In the genomic region with DNA sequence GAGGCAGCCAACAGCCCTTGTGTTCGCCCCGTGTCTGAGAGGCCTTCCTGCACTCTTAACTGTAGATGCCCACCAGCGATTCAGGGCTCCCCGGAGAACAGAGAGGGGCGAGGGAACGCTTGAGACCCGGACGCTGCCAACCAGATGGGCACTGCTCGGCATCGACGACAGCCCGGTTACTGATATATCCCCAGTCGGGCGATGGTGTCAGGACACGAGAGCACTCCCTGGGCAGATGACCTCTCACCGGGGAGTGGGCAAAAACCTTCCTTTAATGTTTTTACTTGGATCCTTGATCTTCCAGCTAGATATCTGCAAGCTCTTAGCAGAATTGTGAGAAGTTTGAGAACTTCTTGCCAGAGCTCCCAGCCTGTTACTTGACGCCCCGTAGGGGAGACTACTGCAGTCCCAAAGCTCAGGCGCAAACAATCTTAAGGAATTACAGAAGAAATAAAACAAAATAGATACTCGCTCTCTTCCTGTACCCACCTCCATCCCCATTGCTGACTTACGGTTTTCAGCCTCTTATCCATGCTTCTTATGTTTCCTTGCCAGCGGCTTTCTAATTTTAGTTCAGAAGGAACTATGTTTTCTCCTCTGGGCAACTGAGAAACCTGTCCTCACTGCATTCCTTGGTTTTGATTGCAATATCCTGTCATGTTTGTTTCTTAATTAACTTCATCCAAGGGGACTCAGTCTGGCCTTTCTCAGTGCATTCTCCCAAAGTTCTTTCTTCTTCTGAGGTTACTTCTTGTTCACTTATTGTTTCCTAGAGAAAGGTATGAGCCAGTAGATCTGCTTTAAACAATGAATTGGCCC, we compare ENCODE assay signal across 8 cellular contexts. TPM values are rescaled to one million over a fixed set of nuclear protein-coding genes. Genes with fewer than 3 reads are reported as not detected.
A peak's percentile ranks its signal among the peaks of the same experiment; 100 is the strongest.
DNase-seq lines count a peak whose midpoint lies in the region; ATAC-seq, FAIRE-seq and TF ChIP-seq lines count a peak whose summit lies in the region.

No MANE protein-coding gene starts in this region.

- peak overlapping the region; percentile 87 for H3K9ac ChIP-seq in HUES6 (ENCODE audit: low read length)
- peak overlapping the region; percentile 97 for H3K9ac ChIP-seq in GM12878 (ENCODE audit: control insufficient read depth, insufficient read depth, low read length)

- in situ Hi-C loops in GM12878 (cut with MboI) = no loop called here

- no peak for TF ChIP-seq CTCF in C4-2B (conservative IDR thresholded peaks at IDR 0.05)
- TF ChIP-seq CTCF in GM12878 (IDR thresholded peaks at IDR 0.05 in 2 of 3, conservative IDR thresholded peaks at IDR 0.05 in 1 of 3; ENCODE audit: control insufficient read depth in 2 of 3, extremely low read depth in 1 of 3, insufficient read depth in 1 of 3, low read depth in 3 of 3, low read length in 3 of 3) = no peak
- TF ChIP-seq CTCF in lower lobe of right lung (IDR thresholded peaks at IDR 0.05) = no peak
- TF ChIP-seq CTCF in upper lobe of left lung (IDR thresholded peaks at IDR 0.05) = no peak

- no peak for FAIRE-seq in GM12878 (lab: Jason Lieb, UNC)

- H4K20me1 ChIP-seq in GM12878 (ENCODE audit: control insufficient read depth, insufficient read depth) = no peaks in the 10 kb centered on the region

- TF ChIP-seq RAD21 in GM12878 (IDR thresholded peaks at IDR 0.05; ENCODE audit: insufficient read depth, low read depth, low read length) = no peak

- peak overlapping the region; percentile 52 for H2AFZ ChIP-seq in GM12878 (ENCODE audit: control insufficient read depth, low read depth, low read length)

- SMC1A ChIA-PET in GM12878 (lab: Charles Lee; ENCODE audit: uncharacterized antibody, unreplicated experiment) = interaction anchor here (1.0 to 3.2 kb wide), 3 partner anchors 45 to 121 kb away, joined by 4 to 10 read pairs (median 5); partner anchors contain the start of gene PNPO

- peaks cover 21% of the 10 kb centered on the region for H3K79me2 ChIP-seq in GM12878 (ENCODE audit: control insufficient read depth, insufficient read depth, low read length)

- peak overlapping the region; percentile 53 for H3K4me2 ChIP-seq in GM12878 (ENCODE audit: control insufficient read depth, insufficient read depth)

- RAD21 ChIA-PET in GM12878 (lab: Charles Lee; ENCODE audit: unreplicated experiment) = no interaction called here

- POLR2A ChIA-PET in GM12878 (lab: Charles Lee) = interaction anchor here (0.6 to 1.0 kb wide), 2 partner anchors 74 to 495 kb away, joined by 3 to 5 read pairs; partner anchors contain the start of gene CDK5RAP3

- WGBS in GM12878 (ENCODE audit: insufficient coverage, insufficient replicate concordance, low lambda C conversion rate, missing lambda C conversion rate) = under 1% methylated on average over 22 of the region's 22 CpGs
- 2 to 3% methylated on average over 19 to 21 of the region's 22 CpGs for WGBS in upper lobe of left lung, 2 donors

- peak overlapping the region; percentile 81 for H3K4me3 ChIP-seq in HUES6 (ENCODE audit: low read depth, low read length)
- H3K4me3 ChIP-seq in GM12878 = peak overlapping the region; percentile 81
- peak overlapping the region; percentile 83 for H3K4me3 ChIP-seq in lower lobe of right lung
- H3K4me3 ChIP-seq in upper lobe of left lung = peak overlapping the region; percentile 64 to 81 (median 66)

- H3K27ac ChIP-seq in C4-2B (peak overlapping the region; percentile 91), HUES6 (ENCODE audit: low read depth, low read length) (peak overlapping the region; percentile 91), GM12878 (ENCODE audit: control insufficient read depth, insufficient read depth) (peak overlapping the region; percentile 92), lower lobe of right lung (peak overlapping the region; percentile 99), upper lobe of left lung (peak overlapping the region; percentile 98 to 100 (median 99))

- no peaks in the 10 kb centered on the region for H3K36me3 ChIP-seq in HUES6 (ENCODE audit: control insufficient read depth, insufficient read depth, low read length)
- peaks cover 0 to 6% of the 10 kb centered on the region in 2 experiments; a peak in 2 of 4 replicates for H3K36me3 ChIP-seq in GM12878 (ENCODE audit: control insufficient read depth in 2 of 2, insufficient read depth in 2 of 2, low read length in 1 of 2)
- H3K36me3 ChIP-seq in lower lobe of right lung = peaks cover 19% of the 10 kb centered on the region
- H3K36me3 ChIP-seq in upper lobe of left lung = peaks cover 0 to 10% (median 0%) of the 10 kb centered on the region in 4 donors

- H3K27me3 ChIP-seq in HUES6 (ENCODE audit: control insufficient read depth, insufficient read depth, low read length) (no peaks in the 10 kb centered on the region), GM12878 (replicated peaks in 1 of 2; ENCODE audit: control insufficient read depth in 2 of 2, insufficient read depth in 2 of 2, low read length in 1 of 2) (no peaks in the 10 kb centered on the region), lower lobe of right lung (ENCODE audit: low read depth) (no peaks in the 10 kb centered on the region), upper lobe of left lung (no peaks in the 10 kb centered on the region)

- H3K9me3 ChIP-seq in HUES6 (ENCODE audit: control insufficient read depth, insufficient read depth, low read depth, low read length) = no peaks in the 10 kb centered on the region
- H3K9me3 ChIP-seq in GM12878 (replicated peaks; ENCODE audit: control insufficient read depth, insufficient read depth, low read length) = no peaks in the 10 kb centered on the region
- H3K9me3 ChIP-seq in lower lobe of right lung = no peaks in the 10 kb centered on the region
- no peaks in the 10 kb centered on the region for H3K9me3 ChIP-seq in upper lobe of left lung

- H3K4me1 ChIP-seq in HUES6 (ENCODE audit: control insufficient read depth, insufficient read depth, low read length) = peaks cover 41% of the 10 kb centered on the region
- H3K4me1 ChIP-seq in GM12878 (ENCODE audit: control insufficient read depth, insufficient read depth, low read length) = peaks cover 9% of the 10 kb centered on the region
- H3K4me1 ChIP-seq in lower lobe of right lung = peaks cover 50% of the 10 kb centered on the region
- H3K4me1 ChIP-seq in upper lobe of left lung = peaks cover 22 to 40% (median 25%) of the 10 kb centered on the region in 4 donors

- TF ChIP-seq POLR2A in GM12878 (IDR thresholded peaks at IDR 0.05; ENCODE audit: low read depth, low read length) (no peak), upper lobe of left lung (IDR thresholded peaks at IDR 0.05) (peak in 1 of 4 donors; percentile 25)

- TF ChIP-seq EP300 in GM12878 (IDR thresholded peaks at IDR 0.05; ENCODE audit: borderline replicate concordance in 1 of 2, control insufficient read depth in 1 of 2, low read depth in 2 of 2, low read length in 2 of 2) (no peak), upper lobe of left lung (IDR thresholded peaks at IDR 0.05) (no peak)

- CTCF ChIA-PET in GM12878 (lab: Yijun Ruan, JAX) = interaction anchor here (0.9 to 1.0 kb wide), 5 partner anchors 45 to 121 kb away, joined by 3 to 7 read pairs (median 4); partner anchors contain the start of genes CDK5RAP3 and SCRN2

- ATAC-seq in GM12878 = no peak
- no peak for ATAC-seq in lower lobe of right lung
- no peak for ATAC-seq in upper lobe of left lung (ENCODE audit: low FRiP score in 2 of 2)
- no peak for ATAC-seq in HG02973 (IDR thresholded peaks at IDR 0.05; ENCODE audit: unreplicated experiment)
- no peak for ATAC-seq in HG02981 (IDR thresholded peaks at IDR 0.05; ENCODE audit: unreplicated experiment)

- DNase-seq in GM12878 (ENCODE audit: low read depth, low spot score) = no peak
- no peak for DNase-seq in lower lobe of right lung
- no peak for DNase-seq in upper lobe of left lung
- no peak for DNase-seq in GF-D8 (lab: John Stamatoyannopoulos, UW)

- intact Hi-C loops in GM12878 (cut with micrococcal nuclease; ENCODE audit: unreplicated experiment) = loop anchor here (1.0 kb wide), 1 partner anchor 248 kb away; the partner anchor contains the start of gene KPNB1
- intact Hi-C loops in lower lobe of right lung (cut with DNase I) = no loop called here

- no TSS peak for BruUV-seq in GM12878 (replicated peaks; lab: Mats Ljungman, UMichigan)

RNA-seq across cellular contexts. Expression of gene SP2, which starts 0.8 kb away (rescaled TPM):
- total RNA-seq in GM12878 (2013; cell fraction: nucleolus; rRNA removed) = 5.2 and 5.3 TPM in 2 replicates
- total RNA-seq in GM12878 (2014; rRNA removed) = 1.8 and 2.1 TPM in 2 replicates
- 1.6 TPM in 2 replicates for total RNA-seq in GM12878 (2014; rRNA removed; fragmentation: Illumina TruSeq; extraction: Trizol)
- 16.8 and 17.9 TPM in 2 replicates for total RNA-seq in GM12878 (2021)
- 8.5 TPM for polyA plus RNA-seq in GM12878 (2011; ENCODE audit: low read depth)
- 1.1 and 2.3 TPM in 2 replicates for polyA plus RNA-seq in GM12878 (2011; rRNA removed)
- 3.1 and 3.5 TPM in 2 replicates for polyA plus RNA-seq in GM12878 (2011; cell fraction: cytosol; rRNA removed)
- 5.9 and 11.4 TPM in 2 replicates for polyA plus RNA-seq in GM12878 (2011; cell fraction: nucleus; rRNA removed)
- 12.1 and 20.9 TPM in 2 replicates for polyA plus RNA-seq in GM12878 (2012)
- 12.9 and 19.1 TPM in 2 replicates for polyA plus RNA-seq in GM12878 (2014; fragmentation: Illumina TruSeq; extraction: Trizol)
- 1 to 10 TPM; 1.2 to 1.9 TPM for polyA plus RNA-seq in GM12878 (2014; fragmentation: Nextera tagmentation; extraction: Ambion mirVana)
- polyA plus RNA-seq in GM12878 (2014; rRNA removed) = 7.3 and 10.4 TPM in 2 replicates
- polyA plus RNA-seq in GM12878 (2016; fragmentation: Nextera tagmentation; extraction: Ambion mirVana) = 10 to 100 TPM; 17.6 to 18.0 TPM
- polyA minus RNA-seq in GM12878 (2011; rRNA and poly(A)+ RNA removed) = 2.8 and 3.5 TPM in 2 replicates
- 6.1 and 6.8 TPM in 2 replicates for polyA minus RNA-seq in GM12878 (2011; cell fraction: cytosol; rRNA and poly(A)+ RNA removed)
- polyA minus RNA-seq in GM12878 (2011; cell fraction: nucleus; rRNA and poly(A)+ RNA removed) = 0.85 and 2.0 TPM in 2 replicates
- 19.4 TPM for total RNA-seq in lower lobe of right lung
- total RNA-seq in upper lobe of left lung = 10 to 100 TPM in 3 of 6 donors, 1 to 10 TPM in 3; 7.6 to 19.4 (median 13.1) TPM

RNA-seq across cellular contexts. Expression of gene PNPO, which starts 44.5 kb away (rescaled TPM):
- 17.5 and 17.7 TPM in 2 replicates for total RNA-seq in GM12878 (2013; cell fraction: nucleolus; rRNA removed)
- total RNA-seq in GM12878 (2014; rRNA removed) = 43.4 and 45.9 TPM in 2 replicates
- total RNA-seq in GM12878 (2014; rRNA removed; fragmentation: Illumina TruSeq; extraction: Trizol) = 33.6 and 34.5 TPM in 2 replicates
- total RNA-seq in GM12878 (2021) = 47.9 and 52.6 TPM in 2 replicates
- polyA plus RNA-seq in GM12878 (2011; ENCODE audit: low read depth) = 8.7 TPM
- polyA plus RNA-seq in GM12878 (2011; rRNA removed) = 22.1 and 30.1 TPM in 2 replicates
- polyA plus RNA-seq in GM12878 (2011; cell fraction: cytosol; rRNA removed) = 33.5 and 36.9 TPM in 2 replicates
- 10.9 and 14.7 TPM in 2 replicates for polyA plus RNA-seq in GM12878 (2011; cell fraction: nucleus; rRNA removed)
- 9.9 and 11.5 TPM in 2 replicates for polyA plus RNA-seq in GM12878 (2012)
- polyA plus RNA-seq in GM12878 (2014; fragmentation: Illumina TruSeq; extraction: Trizol) = 40.1 and 41.3 TPM in 2 replicates
- 10 to 100 TPM; 13.9 to 32.3 TPM for polyA plus RNA-seq in GM12878 (2014; fragmentation: Nextera tagmentation; extraction: Ambion mirVana)
- polyA plus RNA-seq in GM12878 (2014; rRNA removed) = 32.9 and 34.1 TPM in 2 replicates
- 10 to 100 TPM; 40.2 to 42.1 TPM for polyA plus RNA-seq in GM12878 (2016; fragmentation: Nextera tagmentation; extraction: Ambion mirVana)
- 45.1 and 55.3 TPM in 2 replicates for polyA minus RNA-seq in GM12878 (2011; rRNA and poly(A)+ RNA removed)
- 14.4 and 18.4 TPM in 2 replicates for polyA minus RNA-seq in GM12878 (2011; cell fraction: cytosol; rRNA and poly(A)+ RNA removed)
- 8.6 and 18.3 TPM in 2 replicates for polyA minus RNA-seq in GM12878 (2011; cell fraction: nucleus; rRNA and poly(A)+ RNA removed)
- 29.2 TPM for total RNA-seq in lower lobe of right lung
- 10 to 100 TPM; 16.2 to 40.2 (median 28.7) TPM for total RNA-seq in upper lobe of left lung

RNA-seq across cellular contexts. Expression of gene SP6, which starts 45.9 kb away (rescaled TPM):
- 0.21 and 0.34 TPM in 2 replicates for total RNA-seq in GM12878 (2013; cell fraction: nucleolus; rRNA removed)
- total RNA-seq in GM12878 (2014; rRNA removed) (not detected in 2 replicates), GM12878 (2014; rRNA removed; fragmentation: Illumina TruSeq; extraction: Trizol) (0.05 TPM in 1 of 2 replicates, not detected in the other), GM12878 (2021) (0.05 TPM in 1 of 2 replicates, not detected in the other), lower lobe of right lung (4.7 TPM), upper lobe of left lung (1 to 10 TPM in 5 of 6 donors, under 1 TPM in 1; 0.76 to 6.4 (median 2.4) TPM)
- polyA plus RNA-seq in GM12878 (2011; ENCODE audit: low read depth) = not detected
- polyA plus RNA-seq in GM12878 (2011; rRNA removed) (0.03 and 0.05 TPM in 2 replicates), GM12878 (2014; fragmentation: Illumina TruSeq; extraction: Trizol) (not detected in 2 replicates), GM12878 (2014; fragmentation: Nextera tagmentation; extraction: Ambion mirVana) (not detected), GM12878 (2014; rRNA removed) (0.06 TPM in 1 of 2 replicates, not detected in the other), GM12878 (2016; fragmentation: Nextera tagmentation; extraction: Ambion mirVana) (under 1 TPM in 1 of 2 experiments, not detected in 1; 0.15 TPM)
- polyA plus RNA-seq in GM12878 (2011; cell fraction: cytosol; rRNA removed) = 0.05 and 0.07 TPM in 2 replicates
- 0.12 TPM in 2 replicates for polyA plus RNA-seq in GM12878 (2011; cell fraction: nucleus; rRNA removed)
- 0.08 and 0.09 TPM in 2 replicates for polyA plus RNA-seq in GM12878 (2012)
- polyA minus RNA-seq in GM12878 (2011; rRNA and poly(A)+ RNA removed) = 0.21 TPM in 1 of 2 replicates, not detected in the other
- not detected in 2 replicates for polyA minus RNA-seq in GM12878 (2011; cell fraction: cytosol; rRNA and poly(A)+ RNA removed)
- polyA minus RNA-seq in GM12878 (2011; cell fraction: nucleus; rRNA and poly(A)+ RNA removed) = 0.12 and 0.19 TPM in 2 replicates

RNA-seq across cellular contexts. Expression of gene SCRN2, which starts 55.8 kb away (rescaled TPM):
- 53.1 and 65.3 TPM in 2 replicates for total RNA-seq in GM12878 (2013; cell fraction: nucleolus; rRNA removed)
- total RNA-seq in GM12878 (2014; rRNA removed) = 33.3 and 39.3 TPM in 2 replicates
- 13.5 TPM in 2 replicates for total RNA-seq in GM12878 (2014; rRNA removed; fragmentation: Illumina TruSeq; extraction: Trizol)
- 28.9 and 30.5 TPM in 2 replicates for total RNA-seq in GM12878 (2021)
- polyA plus RNA-seq in GM12878 (2011; ENCODE audit: low read depth) = 12.7 TPM
- polyA plus RNA-seq in GM12878 (2011; rRNA removed) = 9.7 and 15.4 TPM in 2 replicates
- polyA plus RNA-seq in GM12878 (2011; cell fraction: cytosol; rRNA removed) = 28.5 and 36.7 TPM in 2 replicates
- 140 and 158 TPM in 2 replicates for polyA plus RNA-seq in GM12878 (2011; cell fraction: nucleus; rRNA removed)
- 28.3 and 28.5 TPM in 2 replicates for polyA plus RNA-seq in GM12878 (2012)
- polyA plus RNA-seq in GM12878 (2014; fragmentation: Illumina TruSeq; extraction: Trizol) = 3.0 and 10.8 TPM in 2 replicates
- 1 to 10 TPM in 1 of 2 experiments, under 1 TPM in 1; 0.34 to 1.9 TPM for polyA plus RNA-seq in GM12878 (2014; fragmentation: Nextera tagmentation; extraction: Ambion mirVana)
- 32.7 and 33.4 TPM in 2 replicates for polyA plus RNA-seq in GM12878 (2014; rRNA removed)
- 10 to 100 TPM; 24.8 to 29.9 TPM for polyA plus RNA-seq in GM12878 (2016; fragmentation: Nextera tagmentation; extraction: Ambion mirVana)
- polyA minus RNA-seq in GM12878 (2011; rRNA and poly(A)+ RNA removed) = 9.4 and 24.8 TPM in 2 replicates
- 8.5 and 8.6 TPM in 2 replicates for polyA minus RNA-seq in GM12878 (2011; cell fraction: cytosol; rRNA and poly(A)+ RNA removed)
- 31.2 and 38.5 TPM in 2 replicates for polyA minus RNA-seq in GM12878 (2011; cell fraction: nucleus; rRNA and poly(A)+ RNA removed)
- 30.9 TPM for total RNA-seq in lower lobe of right lung
- 10 to 100 TPM; 24.4 to 73.3 (median 34.8) TPM for total RNA-seq in upper lobe of left lung
